Comparison of ENCODE assay signal across 8 cellular contexts in the genomic region with DNA sequence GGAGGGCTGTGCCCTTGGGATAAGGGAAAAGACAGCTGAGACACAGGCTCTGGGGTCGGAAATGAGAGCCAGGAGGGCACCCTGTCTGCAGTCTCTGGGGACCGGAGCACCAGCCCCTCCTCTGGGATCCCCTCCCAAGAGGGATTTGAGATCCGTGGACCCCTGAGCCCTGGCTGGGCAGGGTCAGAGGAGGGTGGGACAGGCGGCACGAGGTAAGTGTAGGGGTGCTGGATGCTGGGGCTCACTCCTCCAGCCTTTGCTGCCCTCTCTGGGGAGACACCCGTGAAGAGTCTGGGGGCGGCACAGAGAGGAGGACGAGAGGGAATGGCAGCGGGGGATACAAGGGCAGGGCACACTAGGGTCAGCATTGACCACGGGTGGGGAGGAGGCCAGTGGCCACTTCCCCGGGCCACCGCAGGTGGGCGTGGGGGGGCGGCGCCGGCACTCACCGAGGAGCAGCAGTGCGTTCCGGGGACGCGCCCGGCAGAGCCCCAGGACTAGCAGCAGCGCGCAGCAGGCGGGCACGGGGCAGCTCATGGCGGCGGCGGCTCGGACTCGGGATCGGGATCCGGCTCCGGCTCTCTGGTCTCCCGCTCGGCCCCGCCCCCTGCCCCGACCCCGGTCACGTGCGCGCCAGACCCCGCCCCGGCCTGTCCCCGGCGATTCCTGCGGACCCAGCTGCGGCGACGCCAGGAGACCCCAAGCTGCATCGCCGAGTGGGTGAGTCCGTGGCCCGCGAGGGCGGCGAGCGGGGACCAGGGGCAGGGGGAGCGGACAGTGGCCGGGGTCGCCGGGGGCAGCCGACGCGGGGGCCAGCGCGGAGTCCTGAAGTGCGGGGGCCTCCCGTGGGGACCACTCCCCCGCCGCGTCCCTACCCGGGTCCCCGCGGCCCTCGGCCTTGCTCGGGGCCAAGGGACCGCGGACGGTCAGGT. TPM values are rescaled to one million over a fixed set of nuclear protein-coding genes. Genes with fewer than 3 reads are reported as not detected.
DNase-seq lines count a peak whose midpoint lies in the region; ATAC-seq and TF ChIP-seq lines count a peak whose summit lies in the region.

A gene (minus strand): TSS at position 557 of the 932 bp plus-strand sequence. CDS start 20 bp downstream, at position 537.
A gene (plus strand): TSS at position 651 of the 932 bp plus-strand sequence. CDS start 1,134 bp downstream, outside the sequence.

- H3K27ac ChIP-seq in esophagus (ENCODE audit: low read depth in 2 of 2, low read length in 1 of 2) (peak within 1 kb of the TSS; percentile 82 to 86), muscle layer of colon (ENCODE audit: low read depth, low read length) (peak within 1 kb of the TSS; percentile 73)

- TF ChIP-seq CTCF in GM12865 (IDR thresholded peaks at IDR 0.05; ENCODE audit: insufficient read depth, low read depth, low read length, missing control alignments), result no peak

- H3K4me3 Mint-ChIP-seq in activated T-cell treated with anti-CD3 and anti-CD28 coated beads, Interleukin-2, amount 50 U/mL, for 24 hours, result peak within 1 kb of the TSS; percentile 92

- H3K9me3 Mint-ChIP-seq in activated T-cell treated with anti-CD3 and anti-CD28 coated beads, Interleukin-2, amount 50 U/mL, for 24 hours, result no peaks in the 10 kb centered on the region

- DNase-seq in GM12865 (ENCODE audit: low read depth) (peak; percentile 73), NOMO-1 (lab: John Stamatoyannopoulos, UW; ENCODE audit: unreplicated experiment in 2 of 2) (peak; percentile 31 to 37)
- peak; percentile 78 for DNase-seq in activated T-cell treated with anti-CD3 and anti-CD28 coated beads, Interleukin-2, amount 50 U/mL, for 24 hours
- DNase-seq in stimulated activated CD8-positive, alpha-beta memory T cell treated with anti-CD3 and anti-CD28 coated beads, Interleukin-7, amount 100 ng/mL, for 48 hours (ENCODE audit: extremely low read depth in 1 of 2, low read depth in 1 of 2), result peak; percentile 26 to 56

- no peaks in the 10 kb centered on the region for H3K27me3 Mint-ChIP-seq in activated T-cell treated with anti-CD3 and anti-CD28 coated beads, Interleukin-2, amount 50 U/mL, for 24 hours

- peaks cover 41% of the 10 kb centered on the region for H3K4me1 Mint-ChIP-seq in activated T-cell treated with anti-CD3 and anti-CD28 coated beads, Interleukin-2, amount 50 U/mL, for 24 hours (ENCODE audit: low read depth)

- H3K36me3 Mint-ChIP-seq in activated T-cell treated with anti-CD3 and anti-CD28 coated beads, Interleukin-2, amount 50 U/mL, for 24 hours (ENCODE audit: low read depth), result peaks cover 49% of the 10 kb centered on the region

- peaks cover 0 to 4% of the 10 kb centered on the region in 2 donors for H3K4me1 ChIP-seq in esophagus (ENCODE audit: control insufficient read depth in 2 of 2, insufficient read depth in 2 of 2, low read length in 1 of 2)
- H3K4me1 ChIP-seq in muscle layer of colon (ENCODE audit: insufficient read depth, low read length), result peaks cover 19% of the 10 kb centered on the region

- peak; percentile 39 for ATAC-seq in HG03045 (IDR thresholded peaks at IDR 0.05; ENCODE audit: unreplicated experiment)
- no peak for ATAC-seq in HG03135 (IDR thresholded peaks at IDR 0.05; ENCODE audit: unreplicated experiment)

- WGBS in esophagus, 2 donors, result 0 to 1% methylated on average over 46 to 80 of the region's 80 CpGs

- H3K27me3 ChIP-seq in esophagus (ENCODE audit: control insufficient read depth in 1 of 2, insufficient read depth in 2 of 2, low read length in 2 of 2) (no peaks in the 10 kb centered on the region), muscle layer of colon (ENCODE audit: control insufficient read depth in 1 of 2, insufficient read depth in 2 of 2, low read length in 2 of 2) (no peaks in the 10 kb centered on the region)

- H3K4me3 ChIP-seq in GM12865 (ENCODE audit: low read depth, low read length) (peak within 1 kb of the TSS; percentile 78), esophagus (ENCODE audit: low read depth in 1 of 2, low read length in 2 of 2) (peak within 1 kb of the TSS; percentile 77 to 95), muscle layer of colon (ENCODE audit: low read depth in 1 of 2, low read length in 2 of 2) (peak within 1 kb of the TSS; percentile 91 to 93)

- peak within 1 kb of the TSS; percentile 96 for H3K27ac Mint-ChIP-seq in activated T-cell treated with anti-CD3 and anti-CD28 coated beads, Interleukin-2, amount 50 U/mL, for 24 hours

- peak within 1 kb of the TSS; percentile 84 for H3K9ac ChIP-seq in muscle layer of colon (ENCODE audit: low read length)

- H3K36me3 ChIP-seq in esophagus (ENCODE audit: control insufficient read depth in 2 of 2, insufficient read depth in 2 of 2, low read length in 1 of 2) (peaks cover 0 to 16% of the 10 kb centered on the region in 2 donors), muscle layer of colon (ENCODE audit: insufficient read depth, low read length) (peaks cover 21% of the 10 kb centered on the region)

- no peaks in the 10 kb centered on the region for H3K9me3 ChIP-seq in esophagus (ENCODE audit: control insufficient read depth in 2 of 2, insufficient read depth in 1 of 2, low read depth in 1 of 2, low read length in 1 of 2)
- H3K9me3 ChIP-seq in muscle layer of colon (ENCODE audit: low read length), result no peaks in the 10 kb centered on the region

RNA-seq across cellular contexts. Expression of the first gene that starts in this region (rescaled TPM):
- 10 to 100 TPM; 16.5 to 20.4 TPM for polyA plus RNA-seq in esophagus

RNA-seq across cellular contexts. Expression of the second gene that starts in this region (rescaled TPM):
- 1 to 10 TPM; 4.7 to 6.9 TPM for polyA plus RNA-seq in esophagus
